In the genomic region with DNA sequence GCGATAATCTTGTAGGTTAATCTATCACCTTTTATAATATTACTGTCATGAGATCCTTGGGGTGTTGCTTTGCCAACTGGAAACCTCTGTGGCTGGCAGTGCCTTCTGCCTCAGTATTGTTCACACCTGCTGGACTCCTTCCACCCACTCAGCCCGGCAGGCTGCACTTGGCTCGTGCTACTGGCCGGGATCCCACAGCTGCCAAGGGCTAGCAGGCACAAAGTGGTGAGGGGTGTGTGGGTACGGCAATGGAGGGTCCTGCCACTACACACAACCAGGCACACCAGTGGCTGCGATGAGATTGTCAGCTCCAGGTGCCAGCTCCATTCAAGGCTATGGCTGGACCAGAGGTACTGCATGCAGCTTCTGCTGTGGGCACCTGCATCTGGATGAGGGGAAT, we compare ENCODE assay signal across 2 cellular contexts.
TF ChIP-seq lines count a peak whose summit lies in the region.

No MANE protein-coding gene starts in this region.

TF ChIP-seq in IMR-90, 13 proteins besides CTCF, POLR2A, EP300 and RAD21 (continued from another document):
- TF ChIP-seq USF2 (IDR thresholded peaks at IDR 0.05; ENCODE audit: low read depth, low read length), result no peak
- TF ChIP-seq, protein P1, sequence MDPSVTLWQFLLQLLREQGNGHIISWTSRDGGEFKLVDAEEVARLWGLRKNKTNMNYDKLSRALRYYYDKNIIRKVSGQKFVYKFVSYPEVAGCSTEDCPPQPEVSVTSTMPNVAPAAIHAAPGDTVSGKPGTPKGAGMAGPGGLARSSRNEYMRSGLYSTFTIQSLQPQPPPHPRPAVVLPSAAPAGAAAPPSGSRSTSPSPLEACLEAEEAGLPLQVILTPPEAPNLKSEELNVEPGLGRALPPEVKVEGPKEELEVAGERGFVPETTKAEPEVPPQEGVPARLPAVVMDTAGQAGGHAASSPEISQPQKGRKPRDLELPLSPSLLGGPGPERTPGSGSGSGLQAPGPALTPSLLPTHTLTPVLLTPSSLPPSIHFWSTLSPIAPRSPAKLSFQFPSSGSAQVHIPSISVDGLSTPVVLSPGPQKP (IDR thresholded peaks at IDR 0.05; ENCODE audit: borderline replicate concordance, low read depth, low read length), result no peak

TF ChIP-seq in GM23338, 12 proteins besides CTCF, POLR2A, EP300 and RAD21 (continued from another document):
- TF ChIP-seq, protein P2, sequence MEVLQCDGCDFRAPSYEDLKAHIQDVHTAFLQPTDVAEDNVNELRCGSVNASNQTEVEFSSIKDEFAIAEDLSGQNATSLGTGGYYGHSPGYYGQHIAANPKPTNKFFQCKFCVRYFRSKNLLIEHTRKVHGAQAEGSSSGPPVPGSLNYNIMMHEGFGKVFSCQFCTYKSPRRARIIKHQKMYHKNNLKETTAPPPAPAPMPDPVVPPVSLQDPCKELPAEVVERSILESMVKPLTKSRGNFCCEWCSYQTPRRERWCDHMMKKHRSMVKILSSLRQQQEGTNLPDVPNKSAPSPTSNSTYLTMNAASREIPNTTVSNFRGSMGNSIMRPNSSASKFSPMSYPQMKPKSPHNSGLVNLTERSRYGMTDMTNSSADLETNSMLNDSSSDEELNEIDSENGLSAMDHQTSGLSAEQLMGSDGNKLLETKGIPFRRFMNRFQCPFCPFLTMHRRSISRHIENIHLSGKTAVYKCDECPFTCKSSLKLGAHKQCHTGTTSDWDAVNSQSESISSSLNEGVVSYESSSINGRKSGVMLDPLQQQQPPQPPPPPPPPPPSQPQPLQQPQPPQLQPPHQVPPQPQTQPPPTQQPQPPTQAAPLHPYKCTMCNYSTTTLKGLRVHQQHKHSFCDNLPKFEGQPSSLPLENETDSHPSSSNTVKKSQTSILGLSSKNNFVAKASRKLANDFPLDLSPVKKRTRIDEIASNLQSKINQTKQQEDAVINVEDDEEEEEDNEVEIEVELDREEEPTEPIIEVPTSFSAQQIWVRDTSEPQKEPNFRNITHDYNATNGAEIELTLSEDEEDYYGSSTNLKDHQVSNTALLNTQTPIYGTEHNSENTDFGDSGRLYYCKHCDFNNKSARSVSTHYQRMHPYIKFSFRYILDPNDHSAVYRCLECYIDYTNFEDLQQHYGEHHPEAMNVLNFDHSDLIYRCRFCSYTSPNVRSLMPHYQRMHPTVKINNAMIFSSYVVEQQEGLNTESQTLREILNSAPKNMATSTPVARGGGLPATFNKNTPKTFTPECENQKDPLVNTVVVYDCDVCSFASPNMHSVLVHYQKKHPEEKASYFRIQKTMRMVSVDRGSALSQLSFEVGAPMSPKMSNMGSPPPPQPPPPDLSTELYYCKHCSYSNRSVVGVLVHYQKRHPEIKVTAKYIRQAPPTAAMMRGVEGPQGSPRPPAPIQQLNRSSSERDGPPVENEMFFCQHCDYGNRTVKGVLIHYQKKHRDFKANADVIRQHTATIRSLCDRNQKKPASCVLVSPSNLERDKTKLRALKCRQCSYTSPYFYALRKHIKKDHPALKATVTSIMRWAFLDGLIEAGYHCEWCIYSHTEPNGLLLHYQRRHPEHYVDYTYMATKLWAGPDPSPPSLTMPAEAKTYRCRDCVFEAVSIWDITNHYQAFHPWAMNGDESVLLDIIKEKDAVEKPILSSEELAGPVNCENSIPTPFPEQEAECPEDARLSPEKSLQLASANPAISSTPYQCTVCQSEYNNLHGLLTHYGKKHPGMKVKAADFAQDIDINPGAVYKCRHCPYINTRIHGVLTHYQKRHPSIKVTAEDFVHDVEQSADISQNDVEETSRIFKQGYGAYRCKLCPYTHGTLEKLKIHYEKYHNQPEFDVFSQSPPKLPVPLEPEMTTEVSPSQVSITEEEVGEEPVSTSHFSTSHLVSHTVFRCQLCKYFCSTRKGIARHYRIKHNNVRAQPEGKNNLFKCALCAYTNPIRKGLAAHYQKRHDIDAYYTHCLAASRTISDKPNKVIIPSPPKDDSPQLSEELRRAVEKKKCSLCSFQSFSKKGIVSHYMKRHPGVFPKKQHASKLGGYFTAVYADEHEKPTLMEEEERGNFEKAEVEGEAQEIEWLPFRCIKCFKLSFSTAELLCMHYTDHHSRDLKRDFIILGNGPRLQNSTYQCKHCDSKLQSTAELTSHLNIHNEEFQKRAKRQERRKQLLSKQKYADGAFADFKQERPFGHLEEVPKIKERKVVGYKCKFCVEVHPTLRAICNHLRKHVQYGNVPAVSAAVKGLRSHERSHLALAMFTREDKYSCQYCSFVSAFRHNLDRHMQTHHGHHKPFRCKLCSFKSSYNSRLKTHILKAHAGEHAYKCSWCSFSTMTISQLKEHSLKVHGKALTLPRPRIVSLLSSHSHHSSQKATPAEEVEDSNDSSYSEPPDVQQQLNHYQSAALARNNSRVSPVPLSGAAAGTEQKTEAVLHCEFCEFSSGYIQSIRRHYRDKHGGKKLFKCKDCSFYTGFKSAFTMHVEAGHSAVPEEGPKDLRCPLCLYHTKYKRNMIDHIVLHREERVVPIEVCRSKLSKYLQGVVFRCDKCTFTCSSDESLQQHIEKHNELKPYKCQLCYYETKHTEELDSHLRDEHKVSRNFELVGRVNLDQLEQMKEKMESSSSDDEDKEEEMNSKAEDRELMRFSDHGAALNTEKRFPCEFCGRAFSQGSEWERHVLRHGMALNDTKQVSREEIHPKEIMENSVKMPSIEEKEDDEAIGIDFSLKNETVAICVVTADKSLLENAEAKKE (CRISPR knock-in tag; IDR thresholded peaks at IDR 0.05), result no peak
- no peak for TF ChIP-seq EZH2 (IDR thresholded peaks at IDR 0.05; ENCODE audit: low read depth, unreplicated experiment)
- no peak for TF ChIP-seq JUNB (IDR thresholded peaks at IDR 0.05; ENCODE audit: unreplicated experiment)
- no peak for TF ChIP-seq EZH2phosphoT487 (IDR thresholded peaks at IDR 0.05; ENCODE audit: unreplicated experiment)
- no peak for TF ChIP-seq ETS1 (IDR thresholded peaks at IDR 0.05)
- TF ChIP-seq, protein P3, sequence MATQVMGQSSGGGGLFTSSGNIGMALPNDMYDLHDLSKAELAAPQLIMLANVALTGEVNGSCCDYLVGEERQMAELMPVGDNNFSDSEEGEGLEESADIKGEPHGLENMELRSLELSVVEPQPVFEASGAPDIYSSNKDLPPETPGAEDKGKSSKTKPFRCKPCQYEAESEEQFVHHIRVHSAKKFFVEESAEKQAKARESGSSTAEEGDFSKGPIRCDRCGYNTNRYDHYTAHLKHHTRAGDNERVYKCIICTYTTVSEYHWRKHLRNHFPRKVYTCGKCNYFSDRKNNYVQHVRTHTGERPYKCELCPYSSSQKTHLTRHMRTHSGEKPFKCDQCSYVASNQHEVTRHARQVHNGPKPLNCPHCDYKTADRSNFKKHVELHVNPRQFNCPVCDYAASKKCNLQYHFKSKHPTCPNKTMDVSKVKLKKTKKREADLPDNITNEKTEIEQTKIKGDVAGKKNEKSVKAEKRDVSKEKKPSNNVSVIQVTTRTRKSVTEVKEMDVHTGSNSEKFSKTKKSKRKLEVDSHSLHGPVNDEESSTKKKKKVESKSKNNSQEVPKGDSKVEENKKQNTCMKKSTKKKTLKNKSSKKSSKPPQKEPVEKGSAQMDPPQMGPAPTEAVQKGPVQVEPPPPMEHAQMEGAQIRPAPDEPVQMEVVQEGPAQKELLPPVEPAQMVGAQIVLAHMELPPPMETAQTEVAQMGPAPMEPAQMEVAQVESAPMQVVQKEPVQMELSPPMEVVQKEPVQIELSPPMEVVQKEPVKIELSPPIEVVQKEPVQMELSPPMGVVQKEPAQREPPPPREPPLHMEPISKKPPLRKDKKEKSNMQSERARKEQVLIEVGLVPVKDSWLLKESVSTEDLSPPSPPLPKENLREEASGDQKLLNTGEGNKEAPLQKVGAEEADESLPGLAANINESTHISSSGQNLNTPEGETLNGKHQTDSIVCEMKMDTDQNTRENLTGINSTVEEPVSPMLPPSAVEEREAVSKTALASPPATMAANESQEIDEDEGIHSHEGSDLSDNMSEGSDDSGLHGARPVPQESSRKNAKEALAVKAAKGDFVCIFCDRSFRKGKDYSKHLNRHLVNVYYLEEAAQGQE (IDR thresholded peaks at IDR 0.05; ENCODE audit: unreplicated experiment), result no peak
- no peak for TF ChIP-seq NANOG (IDR thresholded peaks at IDR 0.05; ENCODE audit: borderline replicate concordance)
- TF ChIP-seq STAT1 (IDR thresholded peaks at IDR 0.05; ENCODE audit: unreplicated experiment), result no peak
- TF ChIP-seq ZNF331 (CRISPR knock-in tag; IDR thresholded peaks at IDR 0.05; ENCODE audit: low read depth), result no peak
